ENCODE assay signal across 1 cellular context in the genomic region with DNA sequence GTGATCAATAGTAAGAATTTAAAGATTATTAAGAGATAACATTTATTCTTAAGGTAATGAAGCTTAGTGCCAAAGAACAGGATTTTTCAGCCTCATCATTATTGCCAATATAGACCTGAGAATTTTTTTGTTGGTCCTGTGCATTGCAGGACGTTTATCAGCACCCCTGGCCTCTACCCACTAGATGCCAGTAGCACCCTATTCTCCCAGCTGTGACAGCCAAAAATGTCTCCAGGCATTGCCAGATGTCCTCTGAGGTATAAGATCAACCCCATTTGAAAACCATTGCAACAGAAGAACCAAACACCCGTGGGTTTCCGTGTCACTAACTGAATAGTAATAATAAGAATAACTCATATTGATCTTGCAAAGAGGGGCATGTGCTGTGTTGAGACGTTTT.
A peak's percentile ranks its signal among the peaks of the same experiment; 100 is the strongest.
TF ChIP-seq lines count a peak whose summit lies in the region.

No MANE protein-coding gene starts in this region.

TF ChIP-seq in SK-N-SH, 30 proteins besides CTCF, POLR2A, EP300 and RAD21 (continued from another document):
- TF ChIP-seq IRF3 (IDR thresholded peaks at IDR 0.05; ENCODE audit: low read depth, low read length) (no peak), POLR2AphosphoS5 (IDR thresholded peaks at IDR 0.05; ENCODE audit: low read depth, low read length) (no peak), SMC3 (IDR thresholded peaks at IDR 0.05; ENCODE audit: low read depth, low read length) (peak; percentile 36)
TF ChIP-seq in SK-N-SH: peak in this region for 1.
